ENCODE assay signal across 24 cellular contexts in the genomic region with DNA sequence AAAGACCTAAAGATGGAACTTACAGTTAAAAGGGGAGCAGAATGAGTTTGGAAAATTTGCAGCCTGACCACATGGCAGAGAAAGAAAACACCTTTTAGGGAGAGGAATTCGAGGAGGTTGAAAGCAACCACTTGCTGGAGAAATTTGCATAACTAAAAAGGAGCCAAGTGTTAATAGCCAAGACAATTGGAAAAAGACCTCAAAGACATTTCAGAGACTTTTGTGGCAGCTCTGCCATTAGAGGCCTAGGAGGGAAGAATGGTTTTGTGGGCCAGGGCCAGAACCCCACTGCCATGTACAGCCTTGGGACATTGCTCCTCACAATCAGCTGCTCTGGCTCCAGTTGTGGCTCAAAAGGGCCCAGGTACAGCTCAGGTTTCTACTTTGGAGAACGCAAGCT.
"Had no signal": no experiment of that assay in that cellular context is flagged by ENCODE, and none has a peak within 500 bp of the region (broad histone marks: within the 10 kb centered on the region; RNA-seq: fewer than 3 reads in every experiment).

No MANE protein-coding gene starts in this region.

- H3K9me3 Mint-ChIP-seq: activated CD4-positive, alpha-beta memory T cell treated with anti-CD3 and anti-CD28 coated beads for 36 hours; activated CD4-positive, alpha-beta T cell treated with anti-CD3 and anti-CD28 coated beads, Interleukin-2, amount 10 ng/mL, durations not matched to agents 7 days and 5 days; activated naive CD4-positive, alpha-beta T cell treated with anti-CD3 and anti-CD28 coated beads, Interleukin-2, amount 10 ng/mL, durations not matched to agents 7 days and 5 days; activated naive CD8-positive, alpha-beta T cell treated with anti-CD3 and anti-CD28 coated beads for 36 hours; activated T-cell treated with anti-CD3 and anti-CD28 coated beads, Interleukin-2, amount 50 U/mL, for 4 hours; T-helper 1 cell treated with Interleukin-12 subunit alpha and Interleukin-12 subunit beta and Interleukin-4 antibody, amounts not matched to agents 30 μg/mL and 1 μg/mL, for 36 hours had no signal

- H3K4me1 Mint-ChIP-seq: activated CD4-positive, alpha-beta T cell treated with anti-CD3 and anti-CD28 coated beads, Interleukin-2, amount 10 ng/mL, durations not matched to agents 7 days and 5 days; activated naive CD4-positive, alpha-beta T cell treated with anti-CD3 and anti-CD28 coated beads, Interleukin-2, amount 10 ng/mL, durations not matched to agents 7 days and 5 days; activated naive CD8-positive, alpha-beta T cell treated with anti-CD3 and anti-CD28 coated beads for 36 hours had no signal

- H3K4me3 Mint-ChIP-seq: activated CD4-positive, alpha-beta memory T cell treated with anti-CD3 and anti-CD28 coated beads for 36 hours; activated CD4-positive, alpha-beta T cell treated with anti-CD3 and anti-CD28 coated beads, Interleukin-2, amount 10 ng/mL, durations not matched to agents 7 days and 5 days; activated naive CD4-positive, alpha-beta T cell treated with anti-CD3 and anti-CD28 coated beads, Interleukin-2, amount 10 ng/mL, durations not matched to agents 7 days and 5 days; activated naive CD8-positive, alpha-beta T cell treated with anti-CD3 and anti-CD28 coated beads for 36 hours; activated T-cell treated with anti-CD3 and anti-CD28 coated beads, Interleukin-2, amount 50 U/mL, for 4 hours; T-helper 1 cell treated with Interleukin-12 subunit alpha and Interleukin-12 subunit beta and Interleukin-4 antibody, amounts not matched to agents 30 μg/mL and 1 μg/mL, for 36 hours had no signal

- H3K27ac Mint-ChIP-seq: activated CD4-positive, alpha-beta memory T cell treated with anti-CD3 and anti-CD28 coated beads for 36 hours; activated CD4-positive, alpha-beta T cell treated with anti-CD3 and anti-CD28 coated beads, Interleukin-2, amount 10 ng/mL, durations not matched to agents 7 days and 5 days; activated naive CD4-positive, alpha-beta T cell treated with anti-CD3 and anti-CD28 coated beads, Interleukin-2, amount 10 ng/mL, durations not matched to agents 7 days and 5 days; activated naive CD8-positive, alpha-beta T cell treated with anti-CD3 and anti-CD28 coated beads for 36 hours; T-helper 1 cell treated with Interleukin-12 subunit alpha and Interleukin-12 subunit beta and Interleukin-4 antibody, amounts not matched to agents 30 μg/mL and 1 μg/mL, for 36 hours had no signal

- H3K36me3 ChIP-seq: MG63 had no signal

- ATAC-seq: activated T-cell treated with anti-CD3 and anti-CD28 coated beads, Interleukin-2, amount 50 U/mL, for 4 hours had no signal

- H3K27me3 Mint-ChIP-seq: activated CD4-positive, alpha-beta memory T cell treated with anti-CD3 and anti-CD28 coated beads for 36 hours; activated CD4-positive, alpha-beta T cell treated with anti-CD3 and anti-CD28 coated beads, Interleukin-2, amount 10 ng/mL, durations not matched to agents 7 days and 5 days; activated naive CD8-positive, alpha-beta T cell treated with anti-CD3 and anti-CD28 coated beads for 36 hours had no signal

- DNase-seq: activated CD4-positive, alpha-beta memory T cell treated with anti-CD3 and anti-CD28 coated beads for 36 hours; activated CD4-positive, alpha-beta T cell treated with anti-CD3 and anti-CD28 coated beads, Interleukin-2, amount 10 ng/mL, durations not matched to agents 7 days and 5 days; activated CD4-positive, CD25-positive, alpha-beta regulatory T cell; activated CD8-positive, alpha-beta memory T cell treated with anti-CD3 and anti-CD28 coated beads for 24 hours; activated gamma-delta T cell treated with Interleukin-2 at 50 U/mL for 16 hours; activated naive CD4-positive, alpha-beta T cell treated with anti-CD3 and anti-CD28 coated beads, Interleukin-2, amount 10 ng/mL, durations not matched to agents 7 days and 5 days; activated naive CD8-positive, alpha-beta T cell treated with anti-CD3 and anti-CD28 coated beads for 36 hours; activated T-cell treated with anti-CD3 and anti-CD28 coated beads, Interleukin-2, amount 50 U/mL, for 4 hours; cerebellar nuclear complex; MG63; MV-4-11; NCI-H1092 treated with DMSO at 0.1 percent for 48 hours; NCI-H1417 treated with DMSO at 0.1 percent for 48 hours; NCI-H1694; NCI-H2029; NCI-H2107; NCI-H2171 treated with DMSO at 0.1 percent for 48 hours; NCI-H345; NCI-H510A; NCI-H526 treated with DMSO at 0.1 percent for 48 hours; NCI-H82; NK-92 treated with Interleukin-12 subunit alpha and Interleukin-12 subunit beta, amount 100 ng/mL, for 24 hours; SHP77 treated with DMSO at 0.1 percent for 48 hours had no signal

- H3K4me3 ChIP-seq: MG63 had no signal

- H3K36me3 Mint-ChIP-seq: activated CD4-positive, alpha-beta memory T cell treated with anti-CD3 and anti-CD28 coated beads for 36 hours; activated naive CD4-positive, alpha-beta T cell treated with anti-CD3 and anti-CD28 coated beads, Interleukin-2, amount 10 ng/mL, durations not matched to agents 7 days and 5 days; activated naive CD8-positive, alpha-beta T cell treated with anti-CD3 and anti-CD28 coated beads for 36 hours had no signal

- H3K9me3 ChIP-seq: MG63 had no signal
